In the genomic region with DNA sequence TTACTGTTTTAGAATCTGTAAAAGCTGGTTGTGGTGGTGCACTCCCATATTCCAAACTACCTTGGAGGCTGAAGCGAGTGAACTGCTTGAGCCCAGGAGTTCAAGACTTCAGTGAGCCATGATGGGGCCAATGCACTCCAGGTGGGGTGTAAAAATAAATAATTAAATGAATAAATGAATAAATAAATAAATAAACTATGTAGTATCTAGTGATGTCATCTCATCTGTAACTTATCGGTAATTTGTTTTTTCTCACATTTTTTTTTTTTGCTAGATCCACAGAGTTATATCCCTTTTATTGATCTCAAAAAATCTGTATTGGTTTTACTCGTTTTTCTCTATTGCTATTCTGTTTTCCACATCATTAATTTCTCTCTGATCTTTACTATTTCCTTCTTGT, we compare ENCODE assay signal across 38 cellular contexts. TPM values are rescaled to one million over a fixed set of nuclear protein-coding genes. Genes with fewer than 3 reads are reported as not detected.
DNase-seq lines count a peak whose midpoint lies in the region; ATAC-seq, FAIRE-seq and TF ChIP-seq lines count a peak whose summit lies in the region.
"Had no signal": no experiment of that assay in that cellular context is flagged by ENCODE, and none has a peak within 500 bp of the region (broad histone marks: within the 10 kb centered on the region; RNA-seq: fewer than 3 reads in every experiment).

No MANE protein-coding gene starts in this region.

- H3K9ac ChIP-seq in HepG2 (ENCODE audit: insufficient read depth, low read depth, low read length): no peak overlapping the region
- H3K9ac ChIP-seq: BLaER1; BLaER1 treated with 17β-estradiol and CSF1 and Interleukin-3, amounts not matched to agents 10 nM and 100 nM had no signal

- H3K27ac ChIP-seq in HepG2 (ENCODE audit: extremely low read length, insufficient read depth, low read length): no peak overlapping the region
- H3K27ac ChIP-seq in right lobe of liver: no peak overlapping the region
- H3K27ac ChIP-seq in A549: no peak overlapping the region
- H3K27ac ChIP-seq in HEK293 (ENCODE audit: extremely low read depth, low read depth, low read length): no peak overlapping the region
- no peak overlapping the region for H3K27ac ChIP-seq in pancreas
- H3K27ac ChIP-seq: 22Rv1; BLaER1; BLaER1 treated with 17β-estradiol and CSF1 and Interleukin-3, amounts not matched to agents 10 nM and 100 nM; C4-2B had no signal

- H3K27ac Mint-ChIP-seq in Calu3 (ENCODE audit: unreplicated experiment): no peak overlapping the region
- H3K27ac Mint-ChIP-seq: B cell; CD14-positive monocyte; CD4-positive, alpha-beta memory T cell; CD4-positive, alpha-beta T cell; CD4-positive, CD25-positive, alpha-beta regulatory T cell; CD8-positive, alpha-beta T cell had no signal

- POLR2A ChIA-PET in HepG2 (lab: Yijun Ruan, JAX) (no interaction called here), A549 (lab: Yijun Ruan, JAX) (no interaction called here), HEK293 (lab: Yijun Ruan, JAX) (no interaction called here)

- 96% methylated on average over 3 of the region's 3 CpGs for WGBS in HepG2 (ENCODE audit: low lambda C conversion rate)
- WGBS in right lobe of liver (ENCODE audit: insufficient coverage, low coverage, low lambda C conversion rate, missing lambda C conversion rate): 80% methylated on average over 3 of the region's 3 CpGs
- 54% methylated on average over 3 of the region's 3 CpGs for WGBS in A549 (ENCODE audit: missing lambda C conversion rate)
- 88 to 92% methylated on average over 3 of the region's 3 CpGs for WGBS in pancreas, 2 donors

- TF ChIP-seq CTCF in HepG2 (CRISPR knock-in tag; IDR thresholded peaks at IDR 0.05) (no peak), right lobe of liver (IDR thresholded peaks at IDR 0.05) (no peak), A549 (IDR thresholded peaks at IDR 0.05) (no peak), HEK293 (tag by site-specific recombination; IDR thresholded peaks at IDR 0.05) (no peak), pancreas (IDR thresholded peaks at IDR 0.05) (no peak), Calu3 (IDR thresholded peaks at IDR 0.05; ENCODE audit: unreplicated experiment) (no peak)

- H3K36me3 Mint-ChIP-seq in Calu3 (ENCODE audit: insufficient read depth, unreplicated experiment): peaks cover 13% of the 10 kb centered on the region
- H3K36me3 Mint-ChIP-seq: CD4-positive, CD25-positive, alpha-beta regulatory T cell had no signal

- no peak for DNase-seq in HepG2 (ENCODE audit: low spot score)
- no peak for DNase-seq in right lobe of liver
- no peak for DNase-seq in A549 (ENCODE audit: low read depth in 1 of 2, low spot score in 1 of 2)
- DNase-seq in pancreas: no peak
- no peak for DNase-seq in NCI-H1436 treated with DMSO at 0.1 percent for 48 hours (lab: John Stamatoyannopoulos, UW)
- no peak for DNase-seq in NCI-H524 (lab: John Stamatoyannopoulos, UW)
- no peak for DNase-seq in Calu3
- DNase-seq: 8988T; ACHN; AML-193; BE2C; C1 segment of cervical spinal cord; Caco-2; CD4-positive, alpha-beta memory T cell; CD4-positive, alpha-beta T cell; CD4-positive, CD25-positive, alpha-beta regulatory T cell; CD8-positive, alpha-beta memory T cell; CD8-positive, alpha-beta T cell; COR-L47; DMS 273 treated with DMSO at 0.1 percent for 48 hours; DMS153; DMS53; DMS79; DMS79 treated with DMSO at 0.1 percent for 48 hours; DND-41; EL had no signal

- in situ Hi-C loops in HepG2 (cut with HindIII; ENCODE audit: extremely low pct_ligation_motif_present, low pct_unique_long_range_greater_than_20kb): no loop called here

- BruUV-seq in HepG2 (replicated peaks; lab: Mats Ljungman, UMichigan) (no TSS peak), Calu3 (replicated peaks; lab: Mats Ljungman, UMichigan) (no TSS peak)

- H3K4me2 ChIP-seq in HepG2 (ENCODE audit: low read depth, low read length) (no peak overlapping the region), A549 (no peak overlapping the region)
- H3K4me2 ChIP-seq: BLaER1; BLaER1 treated with 17β-estradiol and CSF1 and Interleukin-3, amounts not matched to agents 10 nM and 100 nM had no signal

- intact Hi-C loops in HepG2 (cut with micrococcal nuclease; ENCODE audit: unreplicated experiment): no loop called here
- intact Hi-C loops in right lobe of liver (cut with DNase I): no loop called here
- intact Hi-C loops in pancreas (cut with DNase I): no loop called here
- intact Hi-C loops in Calu3 (cut with micrococcal nuclease; ENCODE audit: unreplicated experiment): no loop called here

- H3K27me3 Mint-ChIP-seq in Calu3 (ENCODE audit: unreplicated experiment): no peaks in the 10 kb centered on the region

- no peaks in the 10 kb centered on the region for H3K4me1 Mint-ChIP-seq in Calu3 (ENCODE audit: low read depth, unreplicated experiment)

- H3K9me3 ChIP-seq in HepG2 (ENCODE audit: low read length) (0 out of 2 replicates have a peak, but pooled peaks cover 9% of the 10 kb centered on the region), right lobe of liver (no peaks in the 10 kb centered on the region), A549 (peaks cover 48% of the 10 kb centered on the region), HEK293 (ENCODE audit: control insufficient read depth, insufficient read depth, low read depth, low read length) (peaks cover 2% of the 10 kb centered on the region; the same call in 1 of the 2 replicates), pancreas (no peaks in the 10 kb centered on the region)
- H3K9me3 ChIP-seq: BE2C, Caco-2 had no signal

- H3K36me3 ChIP-seq in HepG2 (replicated peaks in 1 of 2; ENCODE audit: control insufficient read depth in 1 of 2, insufficient read depth in 2 of 2, low read length in 2 of 2) (no peaks in the 10 kb centered on the region), right lobe of liver (no peaks in the 10 kb centered on the region), HEK293 (ENCODE audit: control insufficient read depth in 2 of 2, insufficient read depth in 1 of 2, low read length in 2 of 2) (0 out of 3 replicates have a peak, but pooled peaks cover 0 to 4% of the 10 kb centered on the region in 2 experiments), pancreas (no peaks in the 10 kb centered on the region)
- H3K36me3 ChIP-seq: BE2C; BLaER1; BLaER1 treated with 17β-estradiol and CSF1 and Interleukin-3, amounts not matched to agents 10 nM and 100 nM had no signal

- TF ChIP-seq POLR2A in HepG2 (IDR thresholded peaks at IDR 0.05; ENCODE audit: insufficient read depth in 1 of 2, low read depth in 2 of 2, low read length in 2 of 2): no peak
- no peak for TF ChIP-seq POLR2A in right lobe of liver (IDR thresholded peaks at IDR 0.05)
- TF ChIP-seq POLR2A in A549 (IDR thresholded peaks at IDR 0.05; ENCODE audit: low read length): no peak

- peaks cover 5% of the 10 kb centered on the region for H3K9me3 Mint-ChIP-seq in Calu3 (ENCODE audit: low read depth, unreplicated experiment)
- H3K9me3 Mint-ChIP-seq: CD4-positive, alpha-beta T cell; CD8-positive, alpha-beta T cell had no signal

- H3K27me3 ChIP-seq in HepG2 (ENCODE audit: control insufficient read depth in 1 of 2, insufficient read depth in 2 of 2, low read length in 2 of 2): no peaks in the 10 kb centered on the region
- no peaks in the 10 kb centered on the region for H3K27me3 ChIP-seq in right lobe of liver
- no peaks in the 10 kb centered on the region for H3K27me3 ChIP-seq in pancreas
- H3K27me3 ChIP-seq: BE2C; BLaER1; BLaER1 treated with 17β-estradiol and CSF1 and Interleukin-3, amounts not matched to agents 10 nM and 100 nM had no signal

- H2AFZ ChIP-seq in HepG2 (ENCODE audit: low read length): no peak overlapping the region

- TF ChIP-seq RAD21 in HepG2 (CRISPR knock-in tag; IDR thresholded peaks at IDR 0.05) (no peak), A549 (conservative IDR thresholded peaks at IDR 0.05 in 1 of 2, IDR thresholded peaks at IDR 0.05 in 1 of 2) (no peak)

- no peaks in the 10 kb centered on the region for H4K20me1 ChIP-seq in HepG2 (ENCODE audit: insufficient read depth, low read length)
- H4K20me1 ChIP-seq: BLaER1; BLaER1 treated with 17β-estradiol and CSF1 and Interleukin-3, amounts not matched to agents 10 nM and 100 nM had no signal

- FAIRE-seq in HepG2 (lab: Jason Lieb, UNC) (no peak), A549 (lab: Jason Lieb, UNC) (peak; percentile 39), pancreas (lab: Jason Lieb, UNC) (peak; percentile 17)
- FAIRE-seq: D721Med had no signal

- no peaks in the 10 kb centered on the region for H3K79me2 ChIP-seq in HepG2 (ENCODE audit: insufficient read depth, low read length)

- H3K4me3 ChIP-seq in HepG2 (replicated peaks in 1 of 3; ENCODE audit: insufficient read depth in 1 of 3, low read depth in 2 of 3, low read length in 3 of 3) (no peak overlapping the region), right lobe of liver (no peak overlapping the region), A549 (no peak overlapping the region), HEK293 (ENCODE audit: low read depth, low read length) (no peak overlapping the region), pancreas (no peak overlapping the region)
- H3K4me3 ChIP-seq: BLaER1; BLaER1 treated with 17β-estradiol and CSF1 and Interleukin-3, amounts not matched to agents 10 nM and 100 nM had no signal

- H3K4me3 Mint-ChIP-seq in Calu3 (ENCODE audit: low read depth, unreplicated experiment): no peak overlapping the region
- H3K4me3 Mint-ChIP-seq: B cell; CD14-positive monocyte; CD4-positive, alpha-beta T cell; CD4-positive, CD25-positive, alpha-beta regulatory T cell; CD8-positive, alpha-beta T cell had no signal

- H3K4me1 ChIP-seq in HepG2 (ENCODE audit: insufficient read depth, low read length): peaks cover 46% of the 10 kb centered on the region
- peaks cover 0 to 18% (median 3%) of the 10 kb centered on the region in 4 donors for H3K4me1 ChIP-seq in right lobe of liver
- peaks cover 5% of the 10 kb centered on the region; the same call in 1 of the 3 replicates for H3K4me1 ChIP-seq in A549
- peaks cover 7% of the 10 kb centered on the region for H3K4me1 ChIP-seq in HEK293 (ENCODE audit: control insufficient read depth, insufficient read depth, low read length)
- peaks cover 1 to 5% (median 3%) of the 10 kb centered on the region in 3 donors for H3K4me1 ChIP-seq in pancreas
- H3K4me1 ChIP-seq: BE2C had no signal

- ATAC-seq in HepG2: no peak
- ATAC-seq in right lobe of liver: no peak
- no peak for ATAC-seq in A549
- ATAC-seq in pancreas: no peak
- ATAC-seq: CD8-positive, alpha-beta T cell had no signal

- CTCF ChIA-PET in HepG2 (lab: Yijun Ruan, JAX; ENCODE audit: low intra/inter-chr PET ratio, low total read pairs): no interaction called here
- CTCF ChIA-PET in A549 (lab: Yijun Ruan, JAX): interaction anchor here (1.1 kb wide), 1 partner anchor 11 kb away, joined by 3 read pairs; no protein-coding TSS in a partner anchor
- CTCF ChIA-PET in HEK293 (lab: Yijun Ruan, JAX): interaction anchor here (0.6 to 2.6 kb wide), 4 partner anchors 30 to 382 kb away, joined by 3 to 25 read pairs (median 8); no protein-coding TSS in a partner anchor
- CTCF ChIA-PET in Calu3 (lab: Charles Lee): no interaction called here

- no peak for TF ChIP-seq EP300 in HepG2 (IDR thresholded peaks at IDR 0.05; ENCODE audit: low read depth in 2 of 2, low read length in 2 of 2)
- no peak for TF ChIP-seq EP300 in HepG2 (CRISPR knock-in tag; IDR thresholded peaks at IDR 0.05; ENCODE audit: borderline replicate concordance)
- TF ChIP-seq EP300 in A549 (IDR thresholded peaks at IDR 0.05): no peak

RNA-seq across cellular contexts. Expression of a gene that starts 5.0 kb away (rescaled TPM):
- total RNA-seq in HepG2 (2016; rRNA removed; fragmentation: Illumina TruSeq; extraction: Trizol) (not detected in 2 replicates), right lobe of liver (under 1 TPM; 0.20 to 0.68 (median 0.39) TPM), pancreas (1 to 10 TPM in 2 of 6 donors, under 1 TPM in 4; 0.46 to 2.1 (median 0.92) TPM), Calu3 (2022) (0.39 and 0.40 TPM in 2 replicates)
- not detected in 2 replicates for total RNA-seq in HepG2 (2016; cell fraction: cytosol; rRNA removed; fragmentation: Illumina TruSeq; extraction: Trizol; ENCODE audit: low read depth)
- not detected in 2 replicates for total RNA-seq in HepG2 (2016; cell fraction: insoluble cytoplasmic fraction; rRNA removed; fragmentation: Illumina TruSeq; extraction: Trizol)
- not detected in 2 replicates for total RNA-seq in HepG2 (2016; cell fraction: membrane; rRNA removed; fragmentation: Illumina TruSeq; extraction: Trizol)
- not detected in 2 replicates for total RNA-seq in HepG2 (2016; cell fraction: nucleus; rRNA removed; fragmentation: Illumina TruSeq; extraction: Trizol)
- polyA plus RNA-seq in HepG2 (2011; rRNA removed) (0.03 and 0.12 TPM in 2 replicates), A549 (2011; rRNA removed) (0.16 and 0.21 TPM in 2 replicates), A549 (2017; fragmentation: RNase III; extraction: RNeasy Plus Mini Kit Qiagen cat#74134 plus additional on column Dnase treatment) (0.07 to 0.26 TPM (median 0.08 TPM) in 3 replicates), pancreas (under 1 TPM; 0.42 to 0.75 TPM)
- polyA plus RNA-seq in HepG2 (2011; cell fraction: cytosol; rRNA removed): 0.03 and 0.05 TPM in 2 replicates
- 0.12 and 0.23 TPM in 2 replicates for polyA plus RNA-seq in HepG2 (2011; cell fraction: nucleus; rRNA removed)
- 0.05 TPM in 1 of 2 replicates, not detected in the other for polyA plus RNA-seq in HepG2 (2012)
- not detected in 2 replicates for polyA plus RNA-seq in HepG2 (2016; cell fraction: cytosol; fragmentation: Illumina TruSeq; extraction: Trizol; ENCODE audit: low read depth)
- not detected in 2 replicates for polyA plus RNA-seq in HepG2 (2016; cell fraction: insoluble cytoplasmic fraction; fragmentation: Illumina TruSeq; extraction: Trizol; ENCODE audit: low read depth)
- polyA plus RNA-seq in HepG2 (2016; cell fraction: membrane; fragmentation: Illumina TruSeq; extraction: Trizol; ENCODE audit: low read depth): not detected in 2 replicates
- polyA plus RNA-seq in HepG2 (2016; cell fraction: nucleus; fragmentation: Illumina TruSeq; extraction: Trizol; ENCODE audit: insufficient read depth, low read depth): 1.7 TPM in 1 of 2 replicates, not detected in the other
- 0.22 and 1.6 TPM in 2 replicates for polyA minus RNA-seq in HepG2 (2011; rRNA and poly(A)+ RNA removed; ENCODE audit: low replicate concordance)
- not detected in 2 replicates for polyA minus RNA-seq in HepG2 (2011; cell fraction: cytosol; rRNA and poly(A)+ RNA removed)
- polyA minus RNA-seq in HepG2 (2011; cell fraction: nucleus; rRNA and poly(A)+ RNA removed): 0.39 and 1.1 TPM in 2 replicates
- 0.10 and 0.16 TPM in 2 replicates for polyA plus RNA-seq in A549 (2012; cell fraction: cytosol; rRNA removed)
- polyA plus RNA-seq in A549 (2012; cell fraction: nucleus; rRNA removed): 0.20 and 0.24 TPM in 2 replicates
- polyA minus RNA-seq in A549 (2011; rRNA and poly(A)+ RNA removed): 0.24 and 0.29 TPM in 2 replicates
- total RNA-seq: A172, Daoy, G401 had no signal
- polyA plus RNA-seq: BJ; CD14-positive monocyte; CD4-positive, alpha-beta memory T cell; CD8-positive, alpha-beta memory T cell had no signal

RNA-seq across cellular contexts. Expression of a gene that starts 5.5 kb away (rescaled TPM):
- total RNA-seq in HepG2 (2016; rRNA removed; fragmentation: Illumina TruSeq; extraction: Trizol) (not detected in 2 replicates), right lobe of liver (10 to 100 TPM in 3 of 6 experiments, 1 to 10 TPM in 3; 7.3 to 14.5 (median 10.1) TPM), pancreas (10 to 100 TPM; 12.2 to 21.6 (median 13.7) TPM), Calu3 (2022) (20.1 and 23.2 TPM in 2 replicates)
- total RNA-seq in HepG2 (2016; cell fraction: cytosol; rRNA removed; fragmentation: Illumina TruSeq; extraction: Trizol; ENCODE audit: low read depth): not detected in 2 replicates
- not detected in 2 replicates for total RNA-seq in HepG2 (2016; cell fraction: insoluble cytoplasmic fraction; rRNA removed; fragmentation: Illumina TruSeq; extraction: Trizol)
- not detected in 2 replicates for total RNA-seq in HepG2 (2016; cell fraction: membrane; rRNA removed; fragmentation: Illumina TruSeq; extraction: Trizol)
- total RNA-seq in HepG2 (2016; cell fraction: nucleus; rRNA removed; fragmentation: Illumina TruSeq; extraction: Trizol): not detected in 2 replicates
- polyA plus RNA-seq in HepG2 (2011; rRNA removed) (not detected in 2 replicates), A549 (2011; rRNA removed) (54.6 and 56.3 TPM in 2 replicates), A549 (2017; fragmentation: RNase III; extraction: RNeasy Plus Mini Kit Qiagen cat#74134 plus additional on column Dnase treatment) (24.2 to 27.1 TPM (median 26.2 TPM) in 3 replicates), pancreas (10 to 100 TPM; 19.1 to 26.6 TPM)
- not detected in 2 replicates for polyA plus RNA-seq in HepG2 (2011; cell fraction: cytosol; rRNA removed)
- polyA plus RNA-seq in HepG2 (2011; cell fraction: nucleus; rRNA removed): not detected in 2 replicates
- polyA plus RNA-seq in HepG2 (2012): not detected in 2 replicates
- polyA plus RNA-seq in HepG2 (2016; cell fraction: cytosol; fragmentation: Illumina TruSeq; extraction: Trizol; ENCODE audit: low read depth): not detected in 2 replicates
- polyA plus RNA-seq in HepG2 (2016; cell fraction: insoluble cytoplasmic fraction; fragmentation: Illumina TruSeq; extraction: Trizol; ENCODE audit: low read depth): not detected in 2 replicates
- polyA plus RNA-seq in HepG2 (2016; cell fraction: membrane; fragmentation: Illumina TruSeq; extraction: Trizol; ENCODE audit: low read depth): not detected in 2 replicates
- not detected in 2 replicates for polyA plus RNA-seq in HepG2 (2016; cell fraction: nucleus; fragmentation: Illumina TruSeq; extraction: Trizol; ENCODE audit: insufficient read depth, low read depth)
- polyA minus RNA-seq in HepG2 (2011; rRNA and poly(A)+ RNA removed; ENCODE audit: low replicate concordance): 18.5 TPM in 1 of 2 replicates, not detected in the other
- not detected in 2 replicates for polyA minus RNA-seq in HepG2 (2011; cell fraction: cytosol; rRNA and poly(A)+ RNA removed)
- not detected in 2 replicates for polyA minus RNA-seq in HepG2 (2011; cell fraction: nucleus; rRNA and poly(A)+ RNA removed)
- 11.1 and 11.7 TPM in 2 replicates for polyA plus RNA-seq in A549 (2012; cell fraction: cytosol; rRNA removed)
- 22.3 and 22.4 TPM in 2 replicates for polyA plus RNA-seq in A549 (2012; cell fraction: nucleus; rRNA removed)
- 19.5 and 20.6 TPM in 2 replicates for polyA minus RNA-seq in A549 (2011; rRNA and poly(A)+ RNA removed)

Comparison
In these comparisons a context has a peak if more than half of its experiments do, and no peak if none do; other contexts are left out.
1. RNA of a gene that starts 5.5 kb away (total RNA-seq): 20.1 to 23.2 TPM in Calu3, 12.2 to 21.6 TPM in pancreas and 7.3 to 14.5 TPM in right lobe of liver; not detected in HepG2; every median in the first group is over 4 times any median in the second.
2. CTCF ChIA-PET loops: an anchor here in A549 (1.1 kb wide) and HEK293 (0.6 to 2.6 kb wide); none called in HepG2 and Calu3.